In genomic region chr2:239444626-239445625, GRCh38 we compare ENCODE assay signal across 1 cellular context.
TF ChIP-seq lines count a peak whose summit lies in the region.

No MANE protein-coding gene starts in this region.

TF ChIP-seq in HepG2, 621 proteins besides CTCF, POLR2A, EP300 and RAD21 (continued from another document and continues in another):
- TF ChIP-seq CENPBD1 (CRISPR knock-in tag; IDR thresholded peaks at IDR 0.05; ENCODE audit: borderline replicate concordance, low read depth): no peak
- no peak for TF ChIP-seq FOXA1 (IDR thresholded peaks at IDR 0.05)
- peak; percentile 61 for TF ChIP-seq FOXA1 (CRISPR knock-in tag; IDR thresholded peaks at IDR 0.05)
- TF ChIP-seq ZNF879 (CRISPR knock-in tag; IDR thresholded peaks at IDR 0.05): no peak
- peak; percentile 64; the same call in 1 of the 2 replicates for TF ChIP-seq ZNF331 (CRISPR knock-in tag; IDR thresholded peaks at IDR 0.05)
- no peak for TF ChIP-seq CREB1 (IDR thresholded peaks at IDR 0.05)
- TF ChIP-seq CREB1 (CRISPR knock-in tag; IDR thresholded peaks at IDR 0.05): peak; percentile 42
- TF ChIP-seq KMT2A (CRISPR knock-in tag; IDR thresholded peaks at IDR 0.05): no peak
- no peak for TF ChIP-seq NFYC (CRISPR knock-in tag; IDR thresholded peaks at IDR 0.05)
- no peak for TF ChIP-seq ZMAT5 (CRISPR knock-in tag; IDR thresholded peaks at IDR 0.05; ENCODE audit: borderline replicate concordance, low read depth)
- TF ChIP-seq, protein P1, sequence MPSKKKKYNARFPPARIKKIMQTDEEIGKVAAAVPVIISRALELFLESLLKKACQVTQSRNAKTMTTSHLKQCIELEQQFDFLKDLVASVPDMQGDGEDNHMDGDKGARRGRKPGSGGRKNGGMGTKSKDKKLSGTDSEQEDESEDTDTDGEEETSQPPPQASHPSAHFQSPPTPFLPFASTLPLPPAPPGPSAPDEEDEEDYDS (CRISPR knock-in tag; IDR thresholded peaks at IDR 0.05): no peak; the same call in 1 of the 2 replicates
- TF ChIP-seq TBX3 (IDR thresholded peaks at IDR 0.05; ENCODE audit: borderline replicate concordance): no peak
- TF ChIP-seq TEF (CRISPR knock-in tag; IDR thresholded peaks at IDR 0.05): no peak
- no peak for TF ChIP-seq NFRKB (IDR thresholded peaks at IDR 0.05)
- TF ChIP-seq ELF4 (CRISPR knock-in tag; IDR thresholded peaks at IDR 0.05; ENCODE audit: borderline replicate concordance): no peak
- no peak for TF ChIP-seq TMF1 (CRISPR knock-in tag; IDR thresholded peaks at IDR 0.05; ENCODE audit: low read depth)
- TF ChIP-seq KLF16 (CRISPR knock-in tag; IDR thresholded peaks at IDR 0.05): peak in 1 of 2 experiments; percentile 27; a peak in 1 of 4 replicates
- TF ChIP-seq ZNF367 (CRISPR knock-in tag; IDR thresholded peaks at IDR 0.05; ENCODE audit: borderline replicate concordance): no peak
- no peak for TF ChIP-seq SNAPC5 (CRISPR knock-in tag; IDR thresholded peaks at IDR 0.05; ENCODE audit: borderline replicate concordance)
- TF ChIP-seq RFX5 (IDR thresholded peaks at IDR 0.05; ENCODE audit: low read depth, low read length): no peak
- no peak for TF ChIP-seq ZNF549 (CRISPR knock-in tag; IDR thresholded peaks at IDR 0.05)
- TF ChIP-seq ZNF24 (IDR thresholded peaks at IDR 0.05): no peak
- TF ChIP-seq PBX3 (CRISPR knock-in tag; IDR thresholded peaks at IDR 0.05; ENCODE audit: borderline replicate concordance): no peak
- no peak for TF ChIP-seq BHLHE40 (IDR thresholded peaks at IDR 0.05; ENCODE audit: low read length)
- TF ChIP-seq, protein P2, sequence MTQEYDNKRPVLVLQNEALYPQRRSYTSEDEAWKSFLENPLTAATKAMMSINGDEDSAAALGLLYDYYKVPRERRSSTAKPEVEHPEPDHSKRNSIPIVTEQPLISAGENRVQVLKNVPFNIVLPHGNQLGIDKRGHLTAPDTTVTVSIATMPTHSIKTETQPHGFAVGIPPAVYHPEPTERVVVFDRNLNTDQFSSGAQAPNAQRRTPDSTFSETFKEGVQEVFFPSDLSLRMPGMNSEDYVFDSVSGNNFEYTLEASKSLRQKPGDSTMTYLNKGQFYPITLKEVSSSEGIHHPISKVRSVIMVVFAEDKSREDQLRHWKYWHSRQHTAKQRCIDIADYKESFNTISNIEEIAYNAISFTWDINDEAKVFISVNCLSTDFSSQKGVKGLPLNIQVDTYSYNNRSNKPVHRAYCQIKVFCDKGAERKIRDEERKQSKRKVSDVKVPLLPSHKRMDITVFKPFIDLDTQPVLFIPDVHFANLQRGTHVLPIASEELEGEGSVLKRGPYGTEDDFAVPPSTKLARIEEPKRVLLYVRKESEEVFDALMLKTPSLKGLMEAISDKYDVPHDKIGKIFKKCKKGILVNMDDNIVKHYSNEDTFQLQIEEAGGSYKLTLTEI (CRISPR knock-in tag; conservative IDR thresholded peaks at IDR 0.05): no peak
- TF ChIP-seq, protein P3, sequence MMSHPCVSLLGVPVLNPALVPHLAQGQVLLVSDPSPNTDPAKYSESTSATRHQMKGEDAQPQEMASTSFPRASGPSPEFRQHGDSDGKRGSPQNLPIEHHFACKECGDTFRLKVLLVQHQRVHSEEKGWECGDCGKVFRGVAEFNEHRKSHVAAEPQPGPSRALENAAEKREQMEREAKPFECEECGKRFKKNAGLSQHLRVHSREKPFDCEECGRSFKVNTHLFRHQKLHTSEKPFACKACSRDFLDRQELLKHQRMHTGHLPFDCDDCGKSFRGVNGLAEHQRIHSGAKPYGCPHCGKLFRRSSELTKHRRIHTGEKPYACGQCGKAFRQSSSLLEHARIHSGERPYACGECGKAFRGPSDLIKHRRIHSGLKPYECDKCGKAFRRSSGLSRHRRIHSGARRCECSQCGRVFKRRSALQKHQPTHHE (CRISPR knock-in tag; IDR thresholded peaks at IDR 0.05; ENCODE audit: borderline replicate concordance): no peak
- TF ChIP-seq ZNF577 (CRISPR knock-in tag; IDR thresholded peaks at IDR 0.05; ENCODE audit: borderline replicate concordance, low read depth): no peak
- no peak for TF ChIP-seq CSRNP1 (CRISPR knock-in tag; IDR thresholded peaks at IDR 0.05)
- TF ChIP-seq ONECUT2 (CRISPR knock-in tag; IDR thresholded peaks at IDR 0.05): no peak; the same call in 1 of the 2 replicates
- TF ChIP-seq, protein P4, sequence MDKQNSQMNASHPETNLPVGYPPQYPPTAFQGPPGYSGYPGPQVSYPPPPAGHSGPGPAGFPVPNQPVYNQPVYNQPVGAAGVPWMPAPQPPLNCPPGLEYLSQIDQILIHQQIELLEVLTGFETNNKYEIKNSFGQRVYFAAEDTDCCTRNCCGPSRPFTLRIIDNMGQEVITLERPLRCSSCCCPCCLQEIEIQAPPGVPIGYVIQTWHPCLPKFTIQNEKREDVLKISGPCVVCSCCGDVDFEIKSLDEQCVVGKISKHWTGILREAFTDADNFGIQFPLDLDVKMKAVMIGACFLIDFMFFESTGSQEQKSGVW (CRISPR knock-in tag; IDR thresholded peaks at IDR 0.05; ENCODE audit: borderline replicate concordance): no peak
- no peak for TF ChIP-seq TGIF2 (CRISPR knock-in tag; IDR thresholded peaks at IDR 0.05)
- no peak for TF ChIP-seq ZNF276 (CRISPR knock-in tag; IDR thresholded peaks at IDR 0.05; ENCODE audit: low read depth)
- TF ChIP-seq, protein P5, sequence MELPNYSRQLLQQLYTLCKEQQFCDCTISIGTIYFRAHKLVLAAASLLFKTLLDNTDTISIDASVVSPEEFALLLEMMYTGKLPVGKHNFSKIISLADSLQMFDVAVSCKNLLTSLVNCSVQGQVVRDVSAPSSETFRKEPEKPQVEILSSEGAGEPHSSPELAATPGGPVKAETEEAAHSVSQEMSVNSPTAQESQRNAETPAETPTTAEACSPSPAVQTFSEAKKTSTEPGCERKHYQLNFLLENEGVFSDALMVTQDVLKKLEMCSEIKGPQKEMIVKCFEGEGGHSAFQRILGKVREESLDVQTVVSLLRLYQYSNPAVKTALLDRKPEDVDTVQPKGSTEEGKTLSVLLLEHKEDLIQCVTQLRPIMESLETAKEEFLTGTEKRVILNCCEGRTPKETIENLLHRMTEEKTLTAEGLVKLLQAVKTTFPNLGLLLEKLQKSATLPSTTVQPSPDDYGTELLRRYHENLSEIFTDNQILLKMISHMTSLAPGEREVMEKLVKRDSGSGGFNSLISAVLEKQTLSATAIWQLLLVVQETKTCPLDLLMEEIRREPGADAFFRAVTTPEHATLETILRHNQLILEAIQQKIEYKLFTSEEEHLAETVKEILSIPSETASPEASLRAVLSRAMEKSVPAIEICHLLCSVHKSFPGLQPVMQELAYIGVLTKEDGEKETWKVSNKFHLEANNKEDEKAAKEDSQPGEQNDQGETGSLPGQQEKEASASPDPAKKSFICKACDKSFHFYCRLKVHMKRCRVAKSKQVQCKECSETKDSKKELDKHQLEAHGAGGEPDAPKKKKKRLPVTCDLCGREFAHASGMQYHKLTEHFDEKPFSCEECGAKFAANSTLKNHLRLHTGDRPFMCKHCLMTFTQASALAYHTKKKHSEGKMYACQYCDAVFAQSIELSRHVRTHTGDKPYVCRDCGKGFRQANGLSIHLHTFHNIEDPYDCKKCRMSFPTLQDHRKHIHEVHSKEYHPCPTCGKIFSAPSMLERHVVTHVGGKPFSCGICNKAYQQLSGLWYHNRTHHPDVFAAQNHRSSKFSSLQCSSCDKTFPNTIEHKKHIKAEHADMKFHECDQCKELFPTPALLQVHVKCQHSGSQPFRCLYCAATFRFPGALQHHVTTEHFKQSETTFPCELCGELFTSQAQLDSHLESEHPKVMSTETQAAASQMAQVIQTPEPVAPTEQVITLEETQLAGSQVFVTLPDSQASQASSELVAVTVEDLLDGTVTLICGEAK (IDR thresholded peaks at IDR 0.05): no peak
- TF ChIP-seq, protein P5 (CRISPR knock-in tag; IDR thresholded peaks at IDR 0.05): no peak
- no peak for TF ChIP-seq NFATC3 (CRISPR knock-in tag; IDR thresholded peaks at IDR 0.05)
- TF ChIP-seq ZNF572 (CRISPR knock-in tag; IDR thresholded peaks at IDR 0.05): no peak
- TF ChIP-seq, protein P6, sequence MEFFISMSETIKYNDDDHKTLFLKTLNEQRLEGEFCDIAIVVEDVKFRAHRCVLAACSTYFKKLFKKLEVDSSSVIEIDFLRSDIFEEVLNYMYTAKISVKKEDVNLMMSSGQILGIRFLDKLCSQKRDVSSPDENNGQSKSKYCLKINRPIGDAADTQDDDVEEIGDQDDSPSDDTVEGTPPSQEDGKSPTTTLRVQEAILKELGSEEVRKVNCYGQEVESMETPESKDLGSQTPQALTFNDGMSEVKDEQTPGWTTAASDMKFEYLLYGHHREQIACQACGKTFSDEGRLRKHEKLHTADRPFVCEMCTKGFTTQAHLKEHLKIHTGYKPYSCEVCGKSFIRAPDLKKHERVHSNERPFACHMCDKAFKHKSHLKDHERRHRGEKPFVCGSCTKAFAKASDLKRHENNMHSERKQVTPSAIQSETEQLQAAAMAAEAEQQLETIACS (CRISPR knock-in tag; IDR thresholded peaks at IDR 0.05): no peak
- 0 out of 2 replicates have a peak, but pooled peaks have one; percentile 63 for TF ChIP-seq JUNB (CRISPR knock-in tag; IDR thresholded peaks at IDR 0.05; ENCODE audit: borderline replicate concordance)
- TF ChIP-seq RELA (CRISPR knock-in tag; IDR thresholded peaks at IDR 0.05): no peak
- no peak for TF ChIP-seq ZNF430 (CRISPR knock-in tag; IDR thresholded peaks at IDR 0.05)
- TF ChIP-seq ZNF224 (CRISPR knock-in tag; IDR thresholded peaks at IDR 0.05): no peak
- TF ChIP-seq PITX1 (CRISPR knock-in tag; IDR thresholded peaks at IDR 0.05): peak; percentile 90
